ENCODE assay signal across 17 cellular contexts in genomic region chr3:122481390-122481789, GRCh38. TPM values are rescaled to one million over a fixed set of nuclear protein-coding genes. Genes with fewer than 3 reads are reported as not detected.
DNase-seq lines count a peak whose midpoint lies in the region; ATAC-seq, FAIRE-seq and TF ChIP-seq lines count a peak whose summit lies in the region.
"Had no signal": no experiment of that assay in that cellular context is flagged by ENCODE, and none has a peak within 500 bp of the region (broad histone marks: within the 10 kb centered on the region; RNA-seq: fewer than 3 reads in every experiment).

No MANE protein-coding gene starts in this region.

- CTCF ChIA-PET in GM12878 (lab: Yijun Ruan, JAX), result interaction anchor here (0.8 to 2.2 kb wide), 2 partner anchors 28 to 34 kb away, joined by 3 to 4 read pairs; partner anchors contain the start of gene KPNA1

- intact Hi-C loops in GM12878 (cut with micrococcal nuclease; ENCODE audit: unreplicated experiment), result no loop called here

- no peak overlapping the region for H2AFZ ChIP-seq in GM12878 (ENCODE audit: control insufficient read depth, low read depth, low read length)

- H3K36me3 Mint-ChIP-seq in activated naive CD4-positive, alpha-beta T cell treated with anti-CD3 and anti-CD28 coated beads, Interleukin-2, amount 50 U/mL, for 72 hours, result peaks cover 15 to 21% of the 10 kb centered on the region in 2 donors
- peaks cover 30% of the 10 kb centered on the region for H3K36me3 Mint-ChIP-seq in stimulated activated naive CD8-positive, alpha-beta T cell treated with anti-CD3 and anti-CD28 coated beads, Interleukin-15, Interleukin-2, amounts not matched to agents 100 ng/mL and 50 ng/mL, for 24 hours (ENCODE audit: low read depth)
- no peaks in the 10 kb centered on the region for H3K36me3 Mint-ChIP-seq in endothelial cell (ENCODE audit: low read depth, unreplicated experiment)

- DNase-seq in activated naive CD4-positive, alpha-beta T cell treated with anti-CD3 and anti-CD28 coated beads, Interleukin-2, amount 50 U/mL, for 72 hours (ENCODE audit: low spot score in 2 of 2), result no peak
- DNase-seq in activated naive CD4-positive, alpha-beta T cell treated with Interleukin-2 at 50 U/mL for 16 hours, result no peak
- DNase-seq in GM19239 (ENCODE audit: insufficient read length, low spot score), result no peak
- peak; percentile 15 for DNase-seq in GM12878 (ENCODE audit: low read depth, low spot score)
- DNase-seq in endothelial cell (ENCODE audit: low spot score), result no peak
- no peak for DNase-seq in NK-92 (lab: John Stamatoyannopoulos, UW; ENCODE audit: unreplicated experiment)
- DNase-seq: ACHN; CD4-positive, CD25-positive, alpha-beta regulatory T cell; EL; NCI-H1417 treated with DMSO at 0.1 percent for 48 hours; NCI-H1930; NCI-H526 treated with DMSO at 0.1 percent for 48 hours; NK-92 treated with Interleukin-12 subunit alpha and Interleukin-12 subunit beta, amount 100 ng/mL, for 24 hours; SHP77 had no signal

- SMC1A ChIA-PET in GM12878 (lab: Charles Lee; ENCODE audit: uncharacterized antibody, unreplicated experiment), result interaction anchor here (1.9 to 10.1 kb wide), 4 partner anchors 13 to 198 kb away, joined by 5 to 61 read pairs (median 34); no protein-coding TSS in a partner anchor

- peaks cover 9% of the 10 kb centered on the region for H3K4me1 ChIP-seq in GM12878 (ENCODE audit: control insufficient read depth, insufficient read depth, low read length)
- H3K4me1 ChIP-seq: HAP-1 had no signal

- H4K20me1 ChIP-seq in GM12878 (ENCODE audit: control insufficient read depth, insufficient read depth), result no peaks in the 10 kb centered on the region

- no peak for TF ChIP-seq POLR2A in GM12878 (IDR thresholded peaks at IDR 0.05; ENCODE audit: low read depth, low read length)

- peaks cover 35% of the 10 kb centered on the region for H3K79me2 ChIP-seq in GM12878 (ENCODE audit: control insufficient read depth, insufficient read depth, low read length)

- TF ChIP-seq RAD21 in GM12878 (IDR thresholded peaks at IDR 0.05; ENCODE audit: insufficient read depth, low read depth, low read length), result no peak

- 19% methylated on average over 3 of the region's 3 CpGs for WGBS in GM12878 (ENCODE audit: insufficient coverage, insufficient replicate concordance, low lambda C conversion rate, missing lambda C conversion rate)

- peak overlapping the region; percentile 1; the same call in 1 of the 2 replicates for H3K4me2 ChIP-seq in GM12878 (ENCODE audit: control insufficient read depth, insufficient read depth)

- H3K9me3 ChIP-seq in GM12878 (replicated peaks; ENCODE audit: control insufficient read depth, insufficient read depth, low read length), result no peaks in the 10 kb centered on the region
- H3K9me3 ChIP-seq: HAP-1 had no signal

- peaks cover 2 to 5% of the 10 kb centered on the region in 2 experiments; a peak in 2 of 4 replicates for H3K36me3 ChIP-seq in GM12878 (ENCODE audit: control insufficient read depth in 2 of 2, insufficient read depth in 2 of 2, low read length in 1 of 2)

- RAD21 ChIA-PET in GM12878 (lab: Charles Lee; ENCODE audit: unreplicated experiment), result interaction anchor here (0.8 to 1.0 kb wide), 2 partner anchors 13 to 32 kb away, joined by 3 to 4 read pairs; no protein-coding TSS in a partner anchor

- no peaks in the 10 kb centered on the region for H3K27me3 Mint-ChIP-seq in stimulated activated naive CD8-positive, alpha-beta T cell treated with anti-CD3 and anti-CD28 coated beads, Interleukin-15, Interleukin-2, amounts not matched to agents 100 ng/mL and 50 ng/mL, for 24 hours
- no peaks in the 10 kb centered on the region for H3K27me3 Mint-ChIP-seq in endothelial cell (ENCODE audit: unreplicated experiment)
- H3K27me3 Mint-ChIP-seq: CD4-positive, CD25-positive, alpha-beta regulatory T cell had no signal

- FAIRE-seq in GM19239 (lab: Jason Lieb, UNC) (peak; percentile 76), GM12878 (lab: Jason Lieb, UNC) (no peak)
- FAIRE-seq: K562 had no signal

- H3K9me3 Mint-ChIP-seq in activated naive CD4-positive, alpha-beta T cell treated with anti-CD3 and anti-CD28 coated beads, Interleukin-2, amount 50 U/mL, for 72 hours, result no peaks in the 10 kb centered on the region
- no peaks in the 10 kb centered on the region for H3K9me3 Mint-ChIP-seq in stimulated activated naive CD8-positive, alpha-beta T cell treated with anti-CD3 and anti-CD28 coated beads, Interleukin-15, Interleukin-2, amounts not matched to agents 100 ng/mL and 50 ng/mL, for 24 hours
- H3K9me3 Mint-ChIP-seq in endothelial cell (ENCODE audit: unreplicated experiment), result no peaks in the 10 kb centered on the region

- no peak for TF ChIP-seq CTCF in GM12878 (IDR thresholded peaks at IDR 0.05 in 2 of 3, conservative IDR thresholded peaks at IDR 0.05 in 1 of 3; ENCODE audit: control insufficient read depth in 2 of 3, extremely low read depth in 1 of 3, insufficient read depth in 1 of 3, low read depth in 3 of 3, low read length in 3 of 3)
- TF ChIP-seq CTCF in endothelial cell (IDR thresholded peaks at IDR 0.05; ENCODE audit: unreplicated experiment), result no peak

- no peak overlapping the region for H3K27ac ChIP-seq in GM12878 (ENCODE audit: control insufficient read depth, insufficient read depth)

- no peak overlapping the region for H3K9ac ChIP-seq in GM12878 (ENCODE audit: control insufficient read depth, insufficient read depth, low read length)

- H3K4me3 ChIP-seq in GM12878, result no peak overlapping the region
- H3K4me3 ChIP-seq: HAP-1, K562 had no signal

- peak in 1 of 2 experiments; percentile 8; a peak in 1 of 4 replicates for TF ChIP-seq EP300 in GM12878 (IDR thresholded peaks at IDR 0.05; ENCODE audit: borderline replicate concordance in 1 of 2, control insufficient read depth in 1 of 2, low read depth in 2 of 2, low read length in 2 of 2)

- POLR2A ChIA-PET in GM12878 (lab: Charles Lee), result interaction anchor here (1.6 kb wide), 1 partner anchor 197 kb away, joined by 3 read pairs; no protein-coding TSS in a partner anchor

- H3K4me1 Mint-ChIP-seq in stimulated activated naive CD8-positive, alpha-beta T cell treated with anti-CD3 and anti-CD28 coated beads, Interleukin-15, Interleukin-2, amounts not matched to agents 100 ng/mL and 50 ng/mL, for 24 hours (ENCODE audit: low read depth), result peaks cover 64% of the 10 kb centered on the region
- peaks cover 19% of the 10 kb centered on the region for H3K4me1 Mint-ChIP-seq in endothelial cell (ENCODE audit: unreplicated experiment)

- no TSS peak for BruUV-seq in GM12878 (replicated peaks; lab: Mats Ljungman, UMichigan)

- no peaks in the 10 kb centered on the region for H3K27me3 ChIP-seq in GM12878 (replicated peaks in 1 of 2; ENCODE audit: control insufficient read depth in 2 of 2, insufficient read depth in 2 of 2, low read length in 1 of 2)

- ATAC-seq in activated naive CD4-positive, alpha-beta T cell treated with anti-CD3 and anti-CD28 coated beads, Interleukin-2, amount 50 U/mL, for 72 hours, result peak; percentile 29 to 53
- ATAC-seq in GM12878, result peak; percentile 69
- ATAC-seq: K562 had no signal

- in situ Hi-C loops in GM12878 (cut with MboI), result no loop called here

- H3K27ac Mint-ChIP-seq in activated naive CD4-positive, alpha-beta T cell treated with anti-CD3 and anti-CD28 coated beads, Interleukin-2, amount 50 U/mL, for 72 hours, result no peak overlapping the region
- peak overlapping the region; percentile 67 for H3K27ac Mint-ChIP-seq in stimulated activated naive CD8-positive, alpha-beta T cell treated with anti-CD3 and anti-CD28 coated beads, Interleukin-15, Interleukin-2, amounts not matched to agents 100 ng/mL and 50 ng/mL, for 24 hours
- H3K27ac Mint-ChIP-seq in endothelial cell (ENCODE audit: unreplicated experiment), result no peak overlapping the region
- H3K27ac Mint-ChIP-seq: CD4-positive, CD25-positive, alpha-beta regulatory T cell had no signal

- peak overlapping the region; percentile 52 for H3K4me3 Mint-ChIP-seq in stimulated activated naive CD8-positive, alpha-beta T cell treated with anti-CD3 and anti-CD28 coated beads, Interleukin-15, Interleukin-2, amounts not matched to agents 100 ng/mL and 50 ng/mL, for 24 hours
- H3K4me3 Mint-ChIP-seq in endothelial cell (ENCODE audit: unreplicated experiment), result no peak overlapping the region
- H3K4me3 Mint-ChIP-seq: CD4-positive, CD25-positive, alpha-beta regulatory T cell had no signal

TF ChIP-seq in GM12878, 131 proteins besides CTCF, POLR2A, EP300 and RAD21 (continues in another document):
- TF ChIP-seq BCL11A (IDR thresholded peaks at IDR 0.05; ENCODE audit: low read depth, low read length) (0 out of 2 replicates have a peak, but pooled peaks have one; percentile 46), SMARCA5 (IDR thresholded peaks at IDR 0.05) (no peak), STAT3 (IDR thresholded peaks at IDR 0.05; ENCODE audit: low read depth, low read length) (0 out of 2 replicates have a peak, but pooled peaks have one; percentile 23), RBBP5 (conservative IDR thresholded peaks at IDR 0.05) (no peak)

RNA-seq across cellular contexts. Expression of gene KPNA1, which starts 33.3 kb away (rescaled TPM):
- total RNA-seq in activated naive CD4-positive, alpha-beta T cell treated with anti-CD3 and anti-CD28 coated beads, Interleukin-2, amount 50 U/mL, for 72 hours, result 10 to 100 TPM; 40.3 to 89.5 TPM
- 80.9 and 90.7 TPM in 2 replicates for total RNA-seq in GM12878 (2013; cell fraction: nucleolus; rRNA removed)
- total RNA-seq in GM12878 (2014; rRNA removed) (16.1 and 18.6 TPM in 2 replicates), GM12878 (2014; rRNA removed; fragmentation: Illumina TruSeq; extraction: Trizol) (29.7 and 29.9 TPM in 2 replicates), GM12878 (2021) (52.7 and 52.8 TPM in 2 replicates), endothelial cell (ENCODE audit: unreplicated experiment) (87.2 TPM)
- polyA plus RNA-seq in GM12878 (2011; ENCODE audit: low read depth), result 9.4 TPM
- polyA plus RNA-seq in GM12878 (2011; rRNA removed) (45.6 and 56.3 TPM in 2 replicates), GM12878 (2014; fragmentation: Illumina TruSeq; extraction: Trizol) (50.9 and 54.9 TPM in 2 replicates), GM12878 (2014; fragmentation: Nextera tagmentation; extraction: Ambion mirVana) (1 to 10 TPM; 8.5 to 8.8 TPM), GM12878 (2014; rRNA removed) (33.4 and 37.6 TPM in 2 replicates), GM12878 (2016; fragmentation: Nextera tagmentation; extraction: Ambion mirVana) (10 to 100 TPM; 44.4 to 46.8 TPM)
- polyA plus RNA-seq in GM12878 (2011; cell fraction: cytosol; rRNA removed), result 36.5 and 46.7 TPM in 2 replicates
- 36.3 and 44.2 TPM in 2 replicates for polyA plus RNA-seq in GM12878 (2011; cell fraction: nucleus; rRNA removed)
- polyA plus RNA-seq in GM12878 (2012), result 13.7 and 19.9 TPM in 2 replicates
- 43.9 and 44.5 TPM in 2 replicates for polyA minus RNA-seq in GM12878 (2011; rRNA and poly(A)+ RNA removed)
- polyA minus RNA-seq in GM12878 (2011; cell fraction: cytosol; rRNA and poly(A)+ RNA removed), result 16.0 and 19.0 TPM in 2 replicates
- 12.7 and 24.3 TPM in 2 replicates for polyA minus RNA-seq in GM12878 (2011; cell fraction: nucleus; rRNA and poly(A)+ RNA removed)
